Comparison of ENCODE assay signal across 20 cellular contexts in the genomic region with DNA sequence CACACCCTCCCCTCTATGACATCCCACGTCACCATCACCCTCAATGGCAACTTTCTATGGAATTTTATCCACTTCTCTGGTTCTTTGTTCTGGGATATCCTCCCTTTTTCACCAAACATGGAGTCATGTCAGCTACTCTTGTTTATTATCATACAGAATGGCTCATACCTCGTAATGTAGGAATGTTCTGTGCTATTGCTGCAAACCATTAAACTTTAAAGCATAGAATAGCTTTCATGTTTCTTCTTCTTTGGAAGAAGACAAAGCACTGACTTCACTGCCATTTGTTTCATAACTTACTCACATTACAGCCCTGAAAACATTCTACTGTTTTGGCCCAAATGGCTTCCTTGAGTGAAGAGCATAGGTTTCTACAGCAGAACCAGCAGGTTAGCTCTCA.
"Had no signal": no experiment of that assay in that cellular context is flagged by ENCODE, and none has a peak within 500 bp of the region (broad histone marks: within the 10 kb centered on the region; RNA-seq: fewer than 3 reads in every experiment).

No MANE protein-coding gene starts in this region.

- H3K9me3 Mint-ChIP-seq: activated T-helper 2 cell treated with anti-CD3 and anti-CD28 coated beads, Interferon-gamma antibody, Interleukin-2, Interleukin-4, amounts not matched to agents 10 μg/mL and 5 μg/mL and 100 μg/mL, durations not matched to agents 14 hours and 24 hours and 36 hours; nephron had no signal

- DNase-seq: activated CD8-positive, alpha-beta memory T cell treated with anti-CD3 and anti-CD28 coated beads, Interleukin-2, amount 10 ng/mL, durations not matched to agents 7 days and 5 days; activated naive CD4-positive, alpha-beta T cell treated with anti-CD3 and anti-CD28 coated beads, Interleukin-2, amount 50 U/mL, for 16 hours; activated T-cell treated with anti-CD3 and anti-CD28 coated beads, Interleukin-2, amount 50 U/mL, for 1 hour; caudate nucleus; esophagus squamous epithelium; nucleus accumbens; small intestine; stimulated activated CD4-positive, alpha-beta T cell treated with anti-CD3 and anti-CD28 coated beads, Interleukin-4, amount 100 ng/mL, for 4 hours; stimulated activated CD8-positive, alpha-beta memory T cell treated with anti-CD3 and anti-CD28 coated beads, Interleukin-4, amount 100 ng/mL, for 48 hours; stimulated activated naive CD8-positive, alpha-beta T cell treated with anti-CD3 and anti-CD28 coated beads, Interleukin-15, Interleukin-2, amounts not matched to agents 100 U/mL and 50 U/mL, for 24 hours; T-helper 17 cell; transverse colon; WERI-Rb-1 had no signal

- H3K36me3 Mint-ChIP-seq: activated CD8-positive, alpha-beta memory T cell treated with anti-CD3 and anti-CD28 coated beads, Interleukin-2, amount 10 ng/mL, durations not matched to agents 7 days and 5 days had no signal

- H3K9me3 ChIP-seq: esophagus squamous epithelium, gastroesophageal sphincter, right atrium auricular region, transverse colon had no signal

- H3K27me3 ChIP-seq: esophagus squamous epithelium, gastroesophageal sphincter, right atrium auricular region, transverse colon had no signal

- H3K27ac ChIP-seq: esophagus squamous epithelium, gastroesophageal sphincter, right atrium auricular region, transverse colon, WERI-Rb-1 had no signal

- H3K4me3 ChIP-seq: coronary artery, esophagus squamous epithelium, gastroesophageal sphincter, right atrium auricular region, transverse colon had no signal

- H3K36me3 ChIP-seq: esophagus squamous epithelium, gastroesophageal sphincter, right atrium auricular region, transverse colon, WERI-Rb-1 had no signal

- FAIRE-seq: islet of Langerhans, small intestine had no signal

- H3K27me3 Mint-ChIP-seq: activated CD8-positive, alpha-beta memory T cell treated with anti-CD3 and anti-CD28 coated beads, Interleukin-2, amount 10 ng/mL, durations not matched to agents 7 days and 5 days; T-helper 17 cell had no signal

- H3K27ac Mint-ChIP-seq: activated CD8-positive, alpha-beta memory T cell treated with anti-CD3 and anti-CD28 coated beads, Interleukin-2, amount 10 ng/mL, durations not matched to agents 7 days and 5 days; activated T-helper 2 cell treated with anti-CD3 and anti-CD28 coated beads, Interferon-gamma antibody, Interleukin-2, Interleukin-4, amounts not matched to agents 10 μg/mL and 5 μg/mL and 100 μg/mL, durations not matched to agents 14 hours and 24 hours and 36 hours; nephron; progenitor cell of endocrine pancreas; T-helper 17 cell had no signal

- H3K4me3 Mint-ChIP-seq: activated CD8-positive, alpha-beta memory T cell treated with anti-CD3 and anti-CD28 coated beads, Interleukin-2, amount 10 ng/mL, durations not matched to agents 7 days and 5 days; nephron; T-helper 17 cell had no signal
